Comparison of ENCODE assay signal across 11 cellular contexts in the genomic region with DNA sequence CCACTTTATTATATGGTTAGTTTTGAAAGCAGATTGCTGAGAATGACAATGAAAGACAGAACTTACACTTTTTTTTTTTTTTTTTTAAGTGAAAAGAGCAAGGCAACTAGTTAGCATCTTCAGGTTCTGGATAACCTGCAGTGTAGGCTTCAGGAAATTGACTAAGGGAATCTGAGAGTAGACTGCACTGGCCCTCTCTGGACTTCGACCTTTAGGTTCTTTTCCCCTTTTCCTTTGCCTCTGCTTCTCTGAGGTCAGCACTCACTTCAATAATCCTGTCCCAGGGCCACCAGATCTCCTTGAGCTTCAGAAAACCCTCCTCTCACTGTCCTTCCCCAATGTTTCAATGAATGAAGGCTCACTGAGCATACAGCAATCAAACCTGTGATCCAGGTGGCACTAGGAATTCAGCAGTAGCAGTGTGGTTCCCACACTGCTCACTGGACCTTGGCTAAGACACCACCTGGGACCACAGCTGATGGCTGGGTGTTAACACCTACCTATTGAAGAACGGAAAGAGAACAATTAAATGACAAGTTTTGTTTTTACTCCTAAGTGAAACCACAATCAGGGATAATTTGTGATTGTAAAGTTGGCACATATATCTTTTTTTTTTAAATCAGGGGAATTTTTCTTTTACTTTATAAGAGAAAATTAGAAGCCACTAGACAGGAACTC.
DNase-seq lines count a peak whose midpoint lies in the region; ATAC-seq and TF ChIP-seq lines count a peak whose summit lies in the region.
"Had no signal": no experiment of that assay in that cellular context is flagged by ENCODE, and none has a peak within 500 bp of the region (broad histone marks: within the 10 kb centered on the region; RNA-seq: fewer than 3 reads in every experiment).

No MANE protein-coding gene starts in this region.

- no peaks in the 10 kb centered on the region for H3K27me3 Mint-ChIP-seq in activated naive CD8-positive, alpha-beta T cell treated with anti-CD3 and anti-CD28 coated beads for 36 hours
- no peaks in the 10 kb centered on the region for H3K27me3 Mint-ChIP-seq in chondrocyte (ENCODE audit: low read depth)
- H3K27me3 Mint-ChIP-seq: progenitor cell of endocrine pancreas had no signal

- peak overlapping the region; percentile 77 for H3K27ac Mint-ChIP-seq in activated naive CD8-positive, alpha-beta T cell treated with anti-CD3 and anti-CD28 coated beads for 36 hours
- H3K27ac Mint-ChIP-seq in chondrocyte (ENCODE audit: unreplicated experiment): no peak overlapping the region
- H3K27ac Mint-ChIP-seq: progenitor cell of endocrine pancreas had no signal

- DNase-seq in activated naive CD8-positive, alpha-beta T cell treated with anti-CD3 and anti-CD28 coated beads for 36 hours: peak; percentile 31
- DNase-seq in SKM-1 treated with dmso at 0.1 percent for 144 hours (lab: John Stamatoyannopoulos, UW; ENCODE audit: unreplicated experiment) (no peak), NCI-H446 (lab: John Stamatoyannopoulos, UW) (no peak), RKO (ENCODE audit: low spot score) (no peak), chondrocyte (ENCODE audit: low spot score) (no peak)
- DNase-seq: NCI-H524 treated with DMSO at 0.1 percent for 48 hours; stimulated activated CD8-positive, alpha-beta memory T cell treated with anti-CD3 and anti-CD28 coated beads, Interleukin-4, amount 100 ng/mL, for 48 hours had no signal

- H3K4me3 Mint-ChIP-seq in activated naive CD8-positive, alpha-beta T cell treated with anti-CD3 and anti-CD28 coated beads for 36 hours: no peak overlapping the region
- no peak overlapping the region for H3K4me3 Mint-ChIP-seq in chondrocyte (ENCODE audit: unreplicated experiment)

- no peak for TF ChIP-seq CTCF in chondrocyte (IDR thresholded peaks at IDR 0.05)

- peaks cover 2% of the 10 kb centered on the region for H3K9me3 Mint-ChIP-seq in activated naive CD8-positive, alpha-beta T cell treated with anti-CD3 and anti-CD28 coated beads for 36 hours
- H3K9me3 Mint-ChIP-seq in chondrocyte (ENCODE audit: low read depth): no peaks in the 10 kb centered on the region

- peaks cover 2% of the 10 kb centered on the region for H3K36me3 Mint-ChIP-seq in activated naive CD8-positive, alpha-beta T cell treated with anti-CD3 and anti-CD28 coated beads for 36 hours
- H3K36me3 Mint-ChIP-seq in chondrocyte (ENCODE audit: low read depth): no peaks in the 10 kb centered on the region

- peak; percentile 75 for ATAC-seq in GM18498 (IDR thresholded peaks at IDR 0.05; ENCODE audit: unreplicated experiment)
- ATAC-seq in GM19372 (IDR thresholded peaks at IDR 0.05; ENCODE audit: low read depth, unreplicated experiment): peak; percentile 59
- ATAC-seq in HG03066 (IDR thresholded peaks at IDR 0.05; ENCODE audit: low read depth, unreplicated experiment): peak; percentile 71

- H3K4me1 Mint-ChIP-seq in activated naive CD8-positive, alpha-beta T cell treated with anti-CD3 and anti-CD28 coated beads for 36 hours: peaks cover 43% of the 10 kb centered on the region
- H3K4me1 Mint-ChIP-seq in chondrocyte (ENCODE audit: low read depth): peaks cover 7% of the 10 kb centered on the region
